8 cellular contexts compared by ENCODE assay signal in the genomic region with DNA sequence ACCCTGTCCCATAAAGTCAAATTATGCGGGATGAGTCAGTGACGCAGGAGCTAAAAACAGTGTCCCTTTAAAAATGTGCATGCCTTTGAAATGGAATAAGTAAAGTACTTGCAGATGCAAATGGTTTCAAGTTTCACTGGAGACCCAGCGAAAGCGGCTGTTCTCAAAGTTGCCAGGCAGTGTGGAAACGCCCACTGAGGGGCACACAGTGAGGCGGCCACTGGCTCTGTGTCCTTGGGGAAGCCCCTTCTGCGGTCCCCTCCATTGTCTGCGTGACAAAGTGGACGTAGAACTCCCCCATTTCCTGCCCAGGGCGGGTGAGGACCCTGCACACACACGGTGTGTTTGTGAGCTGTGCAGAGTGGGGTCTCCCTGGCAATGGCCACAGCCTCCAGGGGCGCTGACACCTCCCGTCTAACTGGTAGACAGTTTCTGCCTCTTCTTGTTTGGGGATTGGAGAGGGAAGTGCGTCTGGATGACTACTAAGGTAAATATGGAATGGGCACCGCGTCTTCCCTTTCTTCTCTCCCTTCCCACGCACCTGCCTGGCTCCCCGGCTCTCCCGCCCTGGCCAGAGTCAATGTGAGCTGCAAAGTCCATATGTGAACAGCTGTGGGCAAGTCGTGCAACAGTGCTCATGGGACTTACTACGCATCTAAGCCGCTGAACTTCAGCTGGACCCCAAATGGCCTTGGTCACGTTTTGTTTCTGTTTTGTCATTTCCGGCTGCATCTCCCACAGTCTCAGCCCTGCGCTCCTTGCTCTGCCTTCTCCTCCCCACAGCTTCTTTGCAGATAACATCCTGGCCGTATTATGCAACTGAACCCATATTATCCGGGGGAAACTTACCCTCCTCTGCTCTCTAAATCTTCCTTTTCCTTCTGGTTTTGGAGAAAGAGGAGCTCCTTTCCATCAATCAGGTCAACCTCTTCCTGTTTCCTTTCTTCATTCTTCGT. TPM values are rescaled to one million over a fixed set of nuclear protein-coding genes. Genes with fewer than 3 reads are reported as not detected.
DNase-seq lines count a peak whose midpoint lies in the region; ATAC-seq and TF ChIP-seq lines count a peak whose summit lies in the region.

No MANE protein-coding gene starts in this region.

- peak; percentile 39 for ATAC-seq in HG03342 (IDR thresholded peaks at IDR 0.05; ENCODE audit: unreplicated experiment)

- no peak overlapping the region for H3K14ac ChIP-seq in trophoblast cell (ENCODE audit: low read length)

- H3K4me2 ChIP-seq in trophoblast cell (ENCODE audit: low read length): peak overlapping the region; percentile 22

- peaks cover 3 to 4% of the 10 kb centered on the region in 2 experiments for H3K4me1 ChIP-seq in trophoblast cell (ENCODE audit: control insufficient read depth in 1 of 2, insufficient read depth in 2 of 2, low read length in 2 of 2)

- peak overlapping the region; percentile 53 for H3K4me3 ChIP-seq in fibroblast of the aortic adventitia (ENCODE audit: low read depth, low read length)
- no peak overlapping the region for H3K4me3 ChIP-seq in trophoblast cell (ENCODE audit: low read depth, low read length)

- peak overlapping the region; percentile 49 for H4K12ac ChIP-seq in trophoblast cell (ENCODE audit: low read depth, low read length)

- H2BK5ac ChIP-seq in trophoblast cell (ENCODE audit: low read depth, low read length, poor library complexity): no peak overlapping the region

- POLR2A ChIA-PET in GM10248 (lab: Yijun Ruan, JAX): no interaction called here

- no peaks in the 10 kb centered on the region for H3K79me2 ChIP-seq in trophoblast cell (ENCODE audit: control insufficient read depth, insufficient read depth, low read length, poor library complexity)

- H3K23ac ChIP-seq in trophoblast cell (ENCODE audit: low read length): no peak overlapping the region

- no peaks in the 10 kb centered on the region for H3K27me3 ChIP-seq in trophoblast cell (ENCODE audit: insufficient read depth, low read length)

- no peaks in the 10 kb centered on the region for H3K79me1 ChIP-seq in trophoblast cell (ENCODE audit: low read length)

- H3K9me3 ChIP-seq in trophoblast cell (ENCODE audit: insufficient read depth, low read depth, low read length): no peaks in the 10 kb centered on the region

- H2AFZ ChIP-seq in trophoblast cell (ENCODE audit: insufficient read depth, low read length, poor library complexity): no peak overlapping the region

- no peaks in the 10 kb centered on the region for H3K36me3 ChIP-seq in trophoblast cell (ENCODE audit: control insufficient read depth in 1 of 2, insufficient read depth in 2 of 2, low read length in 2 of 2)

- WGBS in trophoblast cell (ENCODE audit: extremely low coverage, insufficient coverage, insufficient read length): no CpG with 5 or more reads among the region's 28 CpGs

- no peak overlapping the region for H2BK12ac ChIP-seq in trophoblast cell (ENCODE audit: low read length)

- CTCF ChIA-PET in GM10248 (lab: Yijun Ruan, JAX): interaction anchor here (0.6 to 1.1 kb wide), 2 partner anchors 18 to 130 kb away, joined by 3 read pairs; no protein-coding TSS in a partner anchor

- no peak overlapping the region for H2AK5ac ChIP-seq in trophoblast cell (ENCODE audit: low read length)

- peak overlapping the region; percentile 15 for H4K91ac ChIP-seq in trophoblast cell (ENCODE audit: low read depth, low read length)

- no peak overlapping the region for H4K8ac ChIP-seq in trophoblast cell (ENCODE audit: low read depth, low read length)

- TF ChIP-seq CTCF in GM10248 (IDR thresholded peaks at IDR 0.05; ENCODE audit: control extremely low read depth, extremely low read depth, low read depth, missing control alignments) (no peak), fibroblast of the aortic adventitia (IDR thresholded peaks at IDR 0.05; ENCODE audit: insufficient read depth, low read length) (peak; percentile 20)

- H3K27ac ChIP-seq in trophoblast cell (ENCODE audit: low read depth, low read length): no peak overlapping the region

- H2BK120ac ChIP-seq in trophoblast cell (ENCODE audit: insufficient read depth, low read length, poor library complexity): no peak overlapping the region

- no peak overlapping the region for H3K9ac ChIP-seq in trophoblast cell (ENCODE audit: low read length)

- no peak overlapping the region for H3K18ac ChIP-seq in trophoblast cell (ENCODE audit: low read length)

- DNase-seq in GM10248 (ENCODE audit: extremely low spot score): peak; percentile 44
- peak; percentile 61 for DNase-seq in SKM-1 (lab: John Stamatoyannopoulos, UW; ENCODE audit: unreplicated experiment)
- peak; percentile 35 for DNase-seq in fibroblast of the aortic adventitia (ENCODE audit: low read depth)
- peak in 1 of 2 donors; percentile 3 for DNase-seq in trophoblast cell
- no peak for DNase-seq in germinal center (ENCODE audit: low spot score)
- no peak for DNase-seq in T1000 (lab: John Stamatoyannopoulos, UW)
- DNase-seq in NK-92 treated with Interleukin-12 subunit alpha and Interleukin-12 subunit beta, amount 100 ng/mL, for 24 hours (lab: John Stamatoyannopoulos, UW): no peak

- no peak overlapping the region for H3K4ac ChIP-seq in trophoblast cell (ENCODE audit: low read depth, low read length)

RNA-seq across cellular contexts. Expression of a gene that starts 33.7 kb away (rescaled TPM):
- 10.8 and 21.9 TPM in 2 replicates for total RNA-seq in fibroblast of the aortic adventitia (ENCODE audit: low replicate concordance)
- polyA plus RNA-seq in trophoblast cell (2013): 6.6 and 8.8 TPM in 2 replicates

Comparison
In these comparisons a context has a peak if more than half of its experiments do, and no peak if none do; other contexts are left out.
1. DNase-seq: peak in GM10248 (single experiment), SKM-1 (single experiment) and fibroblast of the aortic adventitia (single experiment); none in germinal center (single experiment), T1000 (single experiment) and NK-92 treated with Interleukin-12 subunit alpha and Interleukin-12 subunit beta, amount 100 ng/mL, for 24 hours (single experiment).